19 cellular contexts compared by ENCODE assay signal in genomic region chr17:66322764-66323163, GRCh38. TPM values are rescaled to one million over a fixed set of nuclear protein-coding genes. Genes with fewer than 3 reads are reported as not detected.
DNase-seq lines count a peak whose midpoint lies in the region; ATAC-seq, FAIRE-seq and TF ChIP-seq lines count a peak whose summit lies in the region.
"Had no signal": no experiment of that assay in that cellular context is flagged by ENCODE, and none has a peak within 500 bp of the region (broad histone marks: within the 10 kb centered on the region; RNA-seq: fewer than 3 reads in every experiment).

No MANE protein-coding gene starts in this region.

- 0 out of 2 replicates have a peak, but pooled peaks cover 8% of the 10 kb centered on the region for H3K79me2 ChIP-seq in GM23338 (replicated peaks; ENCODE audit: insufficient read depth)

- no peak overlapping the region for H3K4me3 Mint-ChIP-seq in activated naive CD8-positive, alpha-beta T cell
- H3K4me3 Mint-ChIP-seq in activated naive CD8-positive, alpha-beta T cell treated with anti-CD3 and anti-CD28 coated beads for 36 hours: no peak overlapping the region
- H3K4me3 Mint-ChIP-seq in chondrocyte (ENCODE audit: unreplicated experiment) (no peak overlapping the region), GM23338 (no peak overlapping the region)
- H3K4me3 Mint-ChIP-seq: H9, IgD-negative memory B cell had no signal

- peak overlapping the region; percentile 38 for H3K27ac Mint-ChIP-seq in activated naive CD8-positive, alpha-beta T cell
- H3K27ac Mint-ChIP-seq in activated naive CD8-positive, alpha-beta T cell treated with anti-CD3 and anti-CD28 coated beads for 36 hours: no peak overlapping the region
- no peak overlapping the region for H3K27ac Mint-ChIP-seq in chondrocyte (ENCODE audit: unreplicated experiment)
- no peak overlapping the region for H3K27ac Mint-ChIP-seq in GM23338
- H3K27ac Mint-ChIP-seq: H9, IgD-negative memory B cell had no signal

- no peaks in the 10 kb centered on the region for H3K36me3 ChIP-seq in GM23338 (ENCODE audit: insufficient read depth)

- H3K4me2 ChIP-seq in GM23338: no peak overlapping the region
- H3K4me2 ChIP-seq: A549 had no signal

- no peak overlapping the region for H3K27ac ChIP-seq in GM23338 (ENCODE audit: low read depth)
- H3K27ac ChIP-seq: A549, C4-2B, SJCRH30 had no signal

- peaks cover 60% of the 10 kb centered on the region for H3K4me1 Mint-ChIP-seq in activated naive CD8-positive, alpha-beta T cell (ENCODE audit: low read depth)
- H3K4me1 Mint-ChIP-seq in activated naive CD8-positive, alpha-beta T cell treated with anti-CD3 and anti-CD28 coated beads for 36 hours: peaks cover 45% of the 10 kb centered on the region
- H3K4me1 Mint-ChIP-seq in chondrocyte (ENCODE audit: low read depth) (peaks cover 36% of the 10 kb centered on the region), GM23338 (no peaks in the 10 kb centered on the region)
- H3K4me1 Mint-ChIP-seq: H9, IgD-negative memory B cell had no signal

- H3F3A ChIP-seq in GM23338 (replicated peaks; ENCODE audit: low read depth): no peaks in the 10 kb centered on the region

- peaks cover 17% of the 10 kb centered on the region for H3K36me3 Mint-ChIP-seq in activated naive CD8-positive, alpha-beta T cell
- H3K36me3 Mint-ChIP-seq in activated naive CD8-positive, alpha-beta T cell treated with anti-CD3 and anti-CD28 coated beads for 36 hours: peaks cover 66% of the 10 kb centered on the region
- H3K36me3 Mint-ChIP-seq in chondrocyte (ENCODE audit: low read depth): peaks cover 7% of the 10 kb centered on the region
- peaks cover 22% of the 10 kb centered on the region for H3K36me3 Mint-ChIP-seq in GM23338 (ENCODE audit: low read depth)

- no peaks in the 10 kb centered on the region for H3K4me1 ChIP-seq in GM23338 (ENCODE audit: insufficient read depth)

- no peaks in the 10 kb centered on the region for H3K9me2 ChIP-seq in GM23338 (ENCODE audit: insufficient read depth)

- no peaks in the 10 kb centered on the region for H3K27me3 Mint-ChIP-seq in activated naive CD8-positive, alpha-beta T cell
- H3K27me3 Mint-ChIP-seq in activated naive CD8-positive, alpha-beta T cell treated with anti-CD3 and anti-CD28 coated beads for 36 hours: no peaks in the 10 kb centered on the region
- H3K27me3 Mint-ChIP-seq in chondrocyte (ENCODE audit: low read depth) (no peaks in the 10 kb centered on the region), GM23338 (ENCODE audit: insufficient read depth, low read depth, poor library complexity) (no peaks in the 10 kb centered on the region)
- H3K27me3 Mint-ChIP-seq: IgD-negative memory B cell had no signal

- peaks cover 3% of the 10 kb centered on the region for H3K9me3 Mint-ChIP-seq in activated naive CD8-positive, alpha-beta T cell (ENCODE audit: low read depth)
- peaks cover 17% of the 10 kb centered on the region for H3K9me3 Mint-ChIP-seq in activated naive CD8-positive, alpha-beta T cell treated with anti-CD3 and anti-CD28 coated beads for 36 hours
- H3K9me3 Mint-ChIP-seq in chondrocyte (ENCODE audit: low read depth): peaks cover 4% of the 10 kb centered on the region
- peaks cover 8% of the 10 kb centered on the region for H3K9me3 Mint-ChIP-seq in GM23338

- no peak overlapping the region for H3K4me3 ChIP-seq in GM23338
- H3K4me3 ChIP-seq: A549, SJCRH30 had no signal

- FAIRE-seq in HTR-8/SVneo (lab: Jason Lieb, UNC) (no peak), endometrium (lab: Jason Lieb, UNC) (peak; percentile 98)
- FAIRE-seq: A549 had no signal

- no peak overlapping the region for H2AFZ ChIP-seq in GM23338

- no peak for DNase-seq in activated naive CD8-positive, alpha-beta T cell treated with anti-CD3 and anti-CD28 coated beads for 36 hours
- DNase-seq in HTR-8/SVneo (ENCODE audit: insufficient read length, low spot score) (peak; percentile 47), chondrocyte (ENCODE audit: low spot score) (no peak), LoVo (ENCODE audit: low spot score) (no peak), GM23338 (ENCODE audit: low spot score) (no peak), NCI-H1048 (lab: John Stamatoyannopoulos, UW) (no peak)
- DNase-seq: COR-L47, DMS153, H9, NCI-H1417, NCI-H187 treated with DMSO at 0.1 percent for 48 hours, NCI-H446, NCI-H69, SJCRH30 had no signal

- no peaks in the 10 kb centered on the region for H4K20me1 ChIP-seq in GM23338 (replicated peaks; ENCODE audit: insufficient read depth)

- TF ChIP-seq CTCF in chondrocyte (IDR thresholded peaks at IDR 0.05): no peak
- no peak for TF ChIP-seq CTCF in GM23338 (conservative IDR thresholded peaks at IDR 0.05; ENCODE audit: low read depth in 2 of 2)

- no peaks in the 10 kb centered on the region for H3K27me3 ChIP-seq in GM23338 (ENCODE audit: insufficient read depth)
- H3K27me3 ChIP-seq: SJCRH30 had no signal

- no peak for ATAC-seq in GM23338
- ATAC-seq: A549 had no signal

TF ChIP-seq in GM23338, 12 proteins besides CTCF, POLR2A, EP300 and RAD21 (continues in another document):
- TF ChIP-seq ZNF462 (CRISPR knock-in tag; IDR thresholded peaks at IDR 0.05): no peak
- no peak for TF ChIP-seq POLR2AphosphoS5 (IDR thresholded peaks at IDR 0.05; ENCODE audit: low read depth)
- no peak for TF ChIP-seq ZNF331 (CRISPR knock-in tag; IDR thresholded peaks at IDR 0.05; ENCODE audit: low read depth)
- TF ChIP-seq CREB1 (CRISPR knock-in tag; IDR thresholded peaks at IDR 0.05; ENCODE audit: low read depth): no peak
- TF ChIP-seq, protein P1, sequence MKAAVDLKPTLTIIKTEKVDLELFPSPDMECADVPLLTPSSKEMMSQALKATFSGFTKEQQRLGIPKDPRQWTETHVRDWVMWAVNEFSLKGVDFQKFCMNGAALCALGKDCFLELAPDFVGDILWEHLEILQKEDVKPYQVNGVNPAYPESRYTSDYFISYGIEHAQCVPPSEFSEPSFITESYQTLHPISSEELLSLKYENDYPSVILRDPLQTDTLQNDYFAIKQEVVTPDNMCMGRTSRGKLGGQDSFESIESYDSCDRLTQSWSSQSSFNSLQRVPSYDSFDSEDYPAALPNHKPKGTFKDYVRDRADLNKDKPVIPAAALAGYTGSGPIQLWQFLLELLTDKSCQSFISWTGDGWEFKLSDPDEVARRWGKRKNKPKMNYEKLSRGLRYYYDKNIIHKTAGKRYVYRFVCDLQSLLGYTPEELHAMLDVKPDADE (IDR thresholded peaks at IDR 0.05): no peak

RNA-seq across cellular contexts. Expression of gene PRKCA, which starts 20.4 kb away (rescaled TPM):
- total RNA-seq in activated naive CD8-positive, alpha-beta T cell treated with anti-CD3 and anti-CD28 coated beads for 36 hours: 10 to 100 TPM; 63.5 to 65.8 TPM
- 51.5 to 83.1 TPM (median 54.1 TPM) in 3 replicates for total RNA-seq in chondrocyte
- 24.5 and 35.4 TPM in 2 replicates for total RNA-seq in GM23338 (2014; rRNA removed; shearing (Covaris generic))
- polyA plus RNA-seq in GM23338 (2016; fragmentation: Nextera tagmentation; extraction: Ambion mirVana): 6.4 and 10.9 TPM in 2 replicates
